In the genomic region with DNA sequence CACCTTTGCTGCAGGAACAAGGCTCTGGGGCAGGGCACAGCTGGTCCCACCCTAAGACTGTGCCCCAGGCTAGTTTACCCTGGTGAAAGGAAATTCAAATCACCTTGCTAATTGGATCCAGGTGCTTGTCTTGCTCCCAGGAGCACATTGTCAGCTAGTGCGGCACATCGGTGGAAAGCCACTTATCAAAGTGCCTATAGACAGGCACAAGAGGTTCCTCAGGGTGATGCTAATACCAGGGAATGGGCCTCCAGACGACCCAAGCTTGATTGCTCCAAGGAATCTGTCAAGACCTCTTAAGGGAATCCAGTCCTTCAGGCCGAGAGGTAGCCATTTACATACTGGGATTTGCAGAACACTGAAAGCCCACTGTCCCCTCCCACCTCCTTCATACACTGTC, we compare ENCODE assay signal across 1 cellular context.
TF ChIP-seq lines count a peak whose summit lies in the region.

No MANE protein-coding gene starts in this region.

TF ChIP-seq in H1, 55 proteins besides CTCF, POLR2A, EP300 and RAD21 (continued from another document):
- no peak for TF ChIP-seq CHD7 (IDR thresholded peaks at IDR 0.05; ENCODE audit: insufficient replicate concordance, low read length)
- no peak for TF ChIP-seq SP4 (IDR thresholded peaks at IDR 0.05; ENCODE audit: low read length)
- no peak for TF ChIP-seq CBX8 (IDR thresholded peaks at IDR 0.05; ENCODE audit: borderline replicate concordance, low read depth, low read length)
- TF ChIP-seq EZH2 (IDR thresholded peaks at IDR 0.05; ENCODE audit: low read depth, low read length, severe bottlenecking) = no peak
- no peak for TF ChIP-seq NRF1 (IDR thresholded peaks at IDR 0.05; ENCODE audit: low read depth, low read length)
- TF ChIP-seq POLR2AphosphoS5 (IDR thresholded peaks at IDR 0.05; ENCODE audit: low read depth, low read length) = no peak
